Comparison of ENCODE assay signal across 12 cellular contexts in genomic region chr12:101854747-101855146, GRCh38.
DNase-seq lines count a peak whose midpoint lies in the region; ATAC-seq and TF ChIP-seq lines count a peak whose summit lies in the region.
"Had no signal": no experiment of that assay in that cellular context is flagged by ENCODE, and none has a peak within 500 bp of the region (broad histone marks: within the 10 kb centered on the region; RNA-seq: fewer than 3 reads in every experiment).

No MANE protein-coding gene starts in this region.

- H3K4me3 Mint-ChIP-seq in stimulated activated naive CD8-positive, alpha-beta T cell treated with anti-CD3 and anti-CD28 coated beads, Interleukin-15, amount 100 ng/mL, for 72 hours, result no peak overlapping the region
- no peak overlapping the region for H3K4me3 Mint-ChIP-seq in activated naive CD4-positive, alpha-beta T cell treated with anti-CD3 and anti-CD28 coated beads, Interleukin-2, amount 10 ng/mL, durations not matched to agents 7 days and 5 days
- no peak overlapping the region for H3K4me3 Mint-ChIP-seq in T-helper 2 cell treated with Interferon-gamma antibody and Interleukin-4, amounts not matched to agents 5 μg/mL and 100 μg/mL, for 36 hours
- H3K4me3 Mint-ChIP-seq: dendritic cell treated with granulocyte-macrophage colony-stimulating factor and Interleukin-4, amounts not matched to agents 40 ng/mL and 50 ng/mL, for 4 days had no signal

- H3K4me1 Mint-ChIP-seq in stimulated activated naive CD8-positive, alpha-beta T cell treated with anti-CD3 and anti-CD28 coated beads, Interleukin-15, amount 100 ng/mL, for 72 hours, result peaks cover 33% of the 10 kb centered on the region
- H3K4me1 Mint-ChIP-seq in activated naive CD4-positive, alpha-beta T cell treated with anti-CD3 and anti-CD28 coated beads, Interleukin-2, amount 10 ng/mL, durations not matched to agents 7 days and 5 days, result peaks cover 10% of the 10 kb centered on the region
- peaks cover 23% of the 10 kb centered on the region for H3K4me1 Mint-ChIP-seq in T-helper 2 cell treated with Interferon-gamma antibody and Interleukin-4, amounts not matched to agents 5 μg/mL and 100 μg/mL, for 36 hours (ENCODE audit: low read depth)

- H3K9me3 Mint-ChIP-seq in stimulated activated naive CD8-positive, alpha-beta T cell treated with anti-CD3 and anti-CD28 coated beads, Interleukin-15, amount 100 ng/mL, for 72 hours, result peaks cover 0 to 11% of the 10 kb centered on the region in 2 donors
- no peaks in the 10 kb centered on the region for H3K9me3 Mint-ChIP-seq in activated naive CD4-positive, alpha-beta T cell treated with anti-CD3 and anti-CD28 coated beads, Interleukin-2, amount 10 ng/mL, durations not matched to agents 7 days and 5 days
- H3K9me3 Mint-ChIP-seq in T-helper 2 cell treated with Interferon-gamma antibody and Interleukin-4, amounts not matched to agents 5 μg/mL and 100 μg/mL, for 36 hours, result peaks cover 8% of the 10 kb centered on the region

- H4K20me1 ChIP-seq in OCI-LY3 (ENCODE audit: insufficient read depth, low read length), result no peaks in the 10 kb centered on the region

- CTCF ChIA-PET in activated naive CD4-positive, alpha-beta T cell treated with anti-CD3 and anti-CD28 coated beads, Interleukin-2, amount 10 ng/mL, durations not matched to agents 7 days and 5 days (lab: Charles Lee), result interaction anchor here (0.8 kb wide), 1 partner anchor 15 kb away, joined by 4 read pairs; no protein-coding TSS in a partner anchor

- no peaks in the 10 kb centered on the region for H3K79me2 ChIP-seq in OCI-LY3 (ENCODE audit: low read length)

- peak overlapping the region; percentile 96 for H3K27ac ChIP-seq in OCI-LY3 (ENCODE audit: low read length)
- H3K27ac ChIP-seq: right atrium auricular region had no signal

- H3K9me3 ChIP-seq in OCI-LY3 (ENCODE audit: insufficient read depth, low read length), result no peaks in the 10 kb centered on the region
- H3K9me3 ChIP-seq: right atrium auricular region had no signal

- no peak overlapping the region for H2AFZ ChIP-seq in OCI-LY3 (ENCODE audit: low read depth, low read length)

- H3K4me2 ChIP-seq in OCI-LY3 (ENCODE audit: low read length), result peak overlapping the region; percentile 66

- H3K36me3 ChIP-seq in OCI-LY3 (replicated peaks; ENCODE audit: low read depth, low read length), result no peaks in the 10 kb centered on the region
- H3K36me3 ChIP-seq: right atrium auricular region had no signal

- peak overlapping the region; percentile 62 for H3K9ac ChIP-seq in OCI-LY3 (ENCODE audit: low read length)

- no peak for DNase-seq in stimulated activated naive CD8-positive, alpha-beta T cell treated with anti-CD3 and anti-CD28 coated beads, Interleukin-15, Interleukin-2, amounts not matched to agents 100 U/mL and 50 U/mL, for 24 hours
- DNase-seq in stimulated activated naive CD8-positive, alpha-beta T cell treated with anti-CD3 and anti-CD28 coated beads, Interleukin-15, amount 100 ng/mL, for 72 hours, result no peak
- no peak for DNase-seq in HK-2 (ENCODE audit: unreplicated experiment)
- no peak for DNase-seq in activated naive CD4-positive, alpha-beta T cell treated with anti-CD3 and anti-CD28 coated beads, Interleukin-2, amount 10 ng/mL, durations not matched to agents 7 days and 5 days
- no peak for DNase-seq in activated T-cell treated with anti-CD3 and anti-CD28 coated beads, Interleukin-2, amount 50 U/mL, for 1 hour
- no peak for DNase-seq in T-helper 2 cell treated with Interferon-gamma antibody and Interleukin-4, amounts not matched to agents 5 μg/mL and 100 μg/mL, for 36 hours (ENCODE audit: low spot score)
- DNase-seq: Right ventricle myocardium superior; stimulated activated naive CD4-positive, alpha-beta T cell had no signal

- no peaks in the 10 kb centered on the region for H3K36me3 Mint-ChIP-seq in activated naive CD4-positive, alpha-beta T cell treated with anti-CD3 and anti-CD28 coated beads, Interleukin-2, amount 10 ng/mL, durations not matched to agents 7 days and 5 days
- H3K36me3 Mint-ChIP-seq in T-helper 2 cell treated with Interferon-gamma antibody and Interleukin-4, amounts not matched to agents 5 μg/mL and 100 μg/mL, for 36 hours (ENCODE audit: low read depth), result peaks cover 4% of the 10 kb centered on the region

- H3K27me3 ChIP-seq in OCI-LY3 (ENCODE audit: low read depth, low read length), result no peaks in the 10 kb centered on the region
- H3K27me3 ChIP-seq: right atrium auricular region had no signal

- H3K4me3 ChIP-seq in OCI-LY3 (ENCODE audit: low read length), result peak overlapping the region; percentile 2; the same call in 1 of the 2 replicates
- H3K4me3 ChIP-seq: right atrium auricular region had no signal

- H3K4me1 ChIP-seq in OCI-LY3 (ENCODE audit: low read length), result peaks cover 86% of the 10 kb centered on the region

- peak; percentile 41 for ATAC-seq in stimulated activated naive CD8-positive, alpha-beta T cell treated with anti-CD3 and anti-CD28 coated beads, Interleukin-15, Interleukin-2, amounts not matched to agents 100 U/mL and 50 U/mL, for 24 hours
- ATAC-seq in stimulated activated naive CD8-positive, alpha-beta T cell treated with anti-CD3 and anti-CD28 coated beads, Interleukin-15, amount 100 ng/mL, for 72 hours, result no peak
- ATAC-seq in HG02938 (IDR thresholded peaks at IDR 0.05; ENCODE audit: unreplicated experiment), result peak; percentile 34

- no peaks in the 10 kb centered on the region for H3K27me3 Mint-ChIP-seq in stimulated activated naive CD8-positive, alpha-beta T cell treated with anti-CD3 and anti-CD28 coated beads, Interleukin-15, amount 100 ng/mL, for 72 hours
- peaks cover 4% of the 10 kb centered on the region for H3K27me3 Mint-ChIP-seq in activated naive CD4-positive, alpha-beta T cell treated with anti-CD3 and anti-CD28 coated beads, Interleukin-2, amount 10 ng/mL, durations not matched to agents 7 days and 5 days
- H3K27me3 Mint-ChIP-seq in T-helper 2 cell treated with Interferon-gamma antibody and Interleukin-4, amounts not matched to agents 5 μg/mL and 100 μg/mL, for 36 hours (ENCODE audit: low read depth), result no peaks in the 10 kb centered on the region
- H3K27me3 Mint-ChIP-seq: dendritic cell treated with granulocyte-macrophage colony-stimulating factor and Interleukin-4, amounts not matched to agents 40 ng/mL and 50 ng/mL, for 4 days had no signal

- peak overlapping the region in 1 of 2 donors; percentile 62 for H3K27ac Mint-ChIP-seq in stimulated activated naive CD8-positive, alpha-beta T cell treated with anti-CD3 and anti-CD28 coated beads, Interleukin-15, amount 100 ng/mL, for 72 hours
- no peak overlapping the region for H3K27ac Mint-ChIP-seq in activated naive CD4-positive, alpha-beta T cell treated with anti-CD3 and anti-CD28 coated beads, Interleukin-2, amount 10 ng/mL, durations not matched to agents 7 days and 5 days
- no peak overlapping the region for H3K27ac Mint-ChIP-seq in T-helper 2 cell treated with Interferon-gamma antibody and Interleukin-4, amounts not matched to agents 5 μg/mL and 100 μg/mL, for 36 hours

- TF ChIP-seq CTCF in OCI-LY3 (IDR thresholded peaks at IDR 0.05; ENCODE audit: low read depth, low read length), result no peak
